In genomic region chr5:96716716-96717115, GRCh38 we compare ENCODE assay signal across 22 cellular contexts. TPM values are rescaled to one million over a fixed set of nuclear protein-coding genes. Genes with fewer than 3 reads are reported as not detected.
A peak's percentile ranks its signal among the peaks of the same experiment; 100 is the strongest.
DNase-seq lines count a peak whose midpoint lies in the region; ATAC-seq and TF ChIP-seq lines count a peak whose summit lies in the region.
"Had no signal": no experiment of that assay in that cellular context is flagged by ENCODE, and none has a peak within 500 bp of the region (broad histone marks: within the 10 kb centered on the region; RNA-seq: fewer than 3 reads in every experiment).

No MANE protein-coding gene starts in this region.

- no peak overlapping the region for H3K27ac ChIP-seq in CD8-positive, alpha-beta memory T cell (ENCODE audit: low read depth, low read length)
- H3K27ac ChIP-seq in mesendoderm (ENCODE audit: low read depth, low read length), result no peak overlapping the region
- peak overlapping the region in 2 of 4 donors; percentile 86 to 87 for H3K27ac ChIP-seq in esophagus squamous epithelium
- H3K27ac ChIP-seq in mesenchymal stem cell (ENCODE audit: low read length, poor library complexity, severe bottlenecking), result no peak overlapping the region
- H3K27ac ChIP-seq: brain microvascular endothelial cell, neural progenitor cell, thoracic aorta, VCaP had no signal

- H4K8ac ChIP-seq in mesendoderm (ENCODE audit: low read depth, low read length) (no peak overlapping the region), mesenchymal stem cell (ENCODE audit: low read length) (no peak overlapping the region)

- H2AK5ac ChIP-seq in mesendoderm (ENCODE audit: low read length) (no peak overlapping the region), mesenchymal stem cell (ENCODE audit: low read length, severe bottlenecking) (no peak overlapping the region)

- TF ChIP-seq POLR2A in esophagus squamous epithelium (IDR thresholded peaks at IDR 0.05), result no peak

- H3K9ac ChIP-seq in mesendoderm (ENCODE audit: low read length) (no peak overlapping the region), mesenchymal stem cell (ENCODE audit: low read length) (no peak overlapping the region)
- H3K9ac ChIP-seq: GM23248, neural progenitor cell, SK-N-SH had no signal

- no peak overlapping the region for H2BK12ac ChIP-seq in mesenchymal stem cell (ENCODE audit: low read length in 2 of 2)

- no peaks in the 10 kb centered on the region for H3K27me3 ChIP-seq in CD8-positive, alpha-beta memory T cell (ENCODE audit: insufficient read depth, low read length, poor library complexity, severe bottlenecking)
- H3K27me3 ChIP-seq in mesendoderm (ENCODE audit: insufficient read depth, low read length, poor library complexity), result no peaks in the 10 kb centered on the region
- no peaks in the 10 kb centered on the region for H3K27me3 ChIP-seq in esophagus squamous epithelium
- H3K27me3 ChIP-seq in mesenchymal stem cell (ENCODE audit: control insufficient read depth in 1 of 2, insufficient read depth in 1 of 2, low read length in 2 of 2), result no peaks in the 10 kb centered on the region
- H3K27me3 ChIP-seq: brain microvascular endothelial cell, neural progenitor cell had no signal

- no peak overlapping the region for H3K56ac ChIP-seq in mesendoderm (ENCODE audit: low read length)

- no peak overlapping the region for H3K23ac ChIP-seq in mesendoderm (ENCODE audit: low read length)
- H3K23ac ChIP-seq in mesenchymal stem cell (ENCODE audit: low read length in 2 of 2), result no peak overlapping the region

- WGBS in mesendoderm (ENCODE audit: extremely low coverage, insufficient coverage, low lambda C conversion rate), result no CpG with 5 or more reads among the region's 2 CpGs
- WGBS in esophagus squamous epithelium, 2 donors, result 46 to 48% methylated on average over 2 of the region's 2 CpGs
- WGBS in mesenchymal stem cell, result 0% methylated on average over 1 of the region's 2 CpGs

- no peaks in the 10 kb centered on the region for H3K36me3 ChIP-seq in CD8-positive, alpha-beta memory T cell (ENCODE audit: insufficient read depth, low read length)
- no peaks in the 10 kb centered on the region for H3K36me3 ChIP-seq in mesendoderm (ENCODE audit: control insufficient read depth, insufficient read depth, low read length)
- H3K36me3 ChIP-seq in esophagus squamous epithelium, result peaks cover 0 to 19% (median 0%) of the 10 kb centered on the region in 3 donors
- peaks cover 0 to 14% of the 10 kb centered on the region in 2 experiments for H3K36me3 ChIP-seq in mesenchymal stem cell (ENCODE audit: control insufficient read depth in 1 of 2, insufficient read depth in 2 of 2, low read depth in 1 of 2, low read length in 2 of 2)
- H3K36me3 ChIP-seq: brain microvascular endothelial cell, neural progenitor cell, thoracic aorta had no signal

- H2AFZ ChIP-seq in mesenchymal stem cell (ENCODE audit: low read depth, low read length), result no peak overlapping the region
- H2AFZ ChIP-seq: GM23248, neural progenitor cell had no signal

- no peak for TF ChIP-seq CTCF in esophagus squamous epithelium (IDR thresholded peaks at IDR 0.05)

- ATAC-seq in activated T-helper 17 cell treated with anti-CD3 and anti-CD28 coated beads, Interleukin-2, amount 50 U/mL, for 72 hours (replicated peaks), result no peak
- no peak for ATAC-seq in HG02884 (IDR thresholded peaks at IDR 0.05; ENCODE audit: unreplicated experiment)
- ATAC-seq: left lobe of liver; stimulated activated naive B cell treated with anti-CD40 and anti-IgM and Interleukin-4, amounts not matched to agents 10 μg/mL and 1 μg/mL and 100 μg/mL, for 72 hours had no signal

- no peak overlapping the region for H2BK5ac ChIP-seq in mesendoderm (ENCODE audit: low read length)
- H2BK5ac ChIP-seq in mesenchymal stem cell (ENCODE audit: low read depth, low read length, poor library complexity, severe bottlenecking), result no peak overlapping the region

- no peak overlapping the region for H4K5ac ChIP-seq in mesendoderm (ENCODE audit: low read length)

- H3K4me3 ChIP-seq in CD8-positive, alpha-beta memory T cell (ENCODE audit: low read length), result no peak overlapping the region
- H3K4me3 ChIP-seq in mesendoderm (ENCODE audit: low read length) (no peak overlapping the region), esophagus squamous epithelium (no peak overlapping the region), mesenchymal stem cell (ENCODE audit: insufficient read depth in 1 of 2, low read depth in 1 of 2, low read length in 2 of 2) (no peak overlapping the region)
- H3K4me3 ChIP-seq: GM23248, neural progenitor cell, thoracic aorta had no signal

- CTCF ChIA-PET in CD8-positive, alpha-beta memory T cell (lab: Charles Lee), result no interaction called here

- H3K4me1 Mint-ChIP-seq in CD8-positive, alpha-beta memory T cell, result peaks cover 59 to 96% (median 86%) of the 10 kb centered on the region in 3 donors
- H3K4me1 Mint-ChIP-seq in activated T-helper 17 cell treated with anti-CD3 and anti-CD28 coated beads, Interleukin-2, amount 50 U/mL, for 72 hours, result peaks cover 49% of the 10 kb centered on the region

- peaks cover 33% of the 10 kb centered on the region for H3K4me1 ChIP-seq in CD8-positive, alpha-beta memory T cell (ENCODE audit: insufficient read depth, low read length)
- peaks cover 15% of the 10 kb centered on the region for H3K4me1 ChIP-seq in mesendoderm (ENCODE audit: control insufficient read depth, low read depth, low read length)
- H3K4me1 ChIP-seq in esophagus squamous epithelium, result peaks cover 25 to 99% (median 57%) of the 10 kb centered on the region in 3 donors
- H3K4me1 ChIP-seq in mesenchymal stem cell (ENCODE audit: control insufficient read depth, insufficient read depth, low read depth, low read length), result peaks cover 9% of the 10 kb centered on the region
- H3K4me1 ChIP-seq: neural progenitor cell had no signal

- H3K79me2 ChIP-seq in mesendoderm (ENCODE audit: control insufficient read depth, insufficient read depth, low read length), result no peaks in the 10 kb centered on the region

- H3K4me2 ChIP-seq in mesendoderm (ENCODE audit: low read length) (no peak overlapping the region), mesenchymal stem cell (ENCODE audit: low read length, poor library complexity, severe bottlenecking) (no peak overlapping the region)
- H3K4me2 ChIP-seq: neural progenitor cell, SK-N-SH had no signal

- intact Hi-C loops in esophagus squamous epithelium (cut with DNase I), result no loop called here

- no peak overlapping the region for H4K91ac ChIP-seq in mesenchymal stem cell (ENCODE audit: low read length)

- H3K79me1 ChIP-seq in mesendoderm (ENCODE audit: low read length) (no peaks in the 10 kb centered on the region), mesenchymal stem cell (replicated peaks; ENCODE audit: low read length, poor library complexity, severe bottlenecking) (peaks cover 22% of the 10 kb centered on the region)

- no peaks in the 10 kb centered on the region for H3K9me3 ChIP-seq in CD8-positive, alpha-beta memory T cell (ENCODE audit: low read length)
- no peaks in the 10 kb centered on the region for H3K9me3 ChIP-seq in esophagus squamous epithelium
- no peaks in the 10 kb centered on the region for H3K9me3 ChIP-seq in mesenchymal stem cell (ENCODE audit: control insufficient read depth, low read length)
- H3K9me3 ChIP-seq: SK-N-SH, thoracic aorta had no signal

- H2BK15ac ChIP-seq in mesendoderm (replicated peaks; ENCODE audit: low read depth), result no peak overlapping the region
- no peak overlapping the region for H2BK15ac ChIP-seq in mesenchymal stem cell (ENCODE audit: low read depth, poor library complexity, severe bottlenecking)

- H2BK120ac ChIP-seq in mesendoderm (ENCODE audit: low read depth, low read length) (no peak overlapping the region), mesenchymal stem cell (ENCODE audit: low read depth, low read length) (no peak overlapping the region)

- H3K18ac ChIP-seq in mesendoderm (ENCODE audit: low read length), result no peak overlapping the region
- no peak overlapping the region for H3K18ac ChIP-seq in mesenchymal stem cell (ENCODE audit: low read depth in 1 of 2, low read length in 2 of 2)

- H3K27ac Mint-ChIP-seq in CD8-positive, alpha-beta memory T cell, result peak overlapping the region in 7 of 8 donors; percentile 38 to 95 (median 93)
- peak overlapping the region; percentile 18 for H3K27ac Mint-ChIP-seq in activated T-helper 17 cell treated with anti-CD3 and anti-CD28 coated beads, Interleukin-2, amount 50 U/mL, for 72 hours
- H3K27ac Mint-ChIP-seq: neural progenitor cell; stimulated activated naive B cell treated with anti-CD40 and anti-IgM and Interleukin-4, amounts not matched to agents 10 μg/mL and 1 μg/mL and 100 μg/mL, for 72 hours; T-helper 2 cell treated with Interferon-gamma antibody and Interleukin-4, amounts not matched to agents 5 μg/mL and 100 μg/mL, for 36 hours had no signal

- DNase-seq in CD8-positive, alpha-beta memory T cell, result no peak
- DNase-seq in DMS79 (lab: John Stamatoyannopoulos, UW), result peak; percentile 42
- peak; percentile 83 for DNase-seq in mesendoderm
- no peak for DNase-seq in esophagus squamous epithelium (lab: John Stamatoyannopoulos, UW)
- DNase-seq in mesenchymal stem cell, result no peak
- DNase-seq: activated CD4-positive, alpha-beta T cell treated with anti-CD3 and anti-CD28 coated beads, Interleukin-2, amount 50 U/mL, for 4 hours; activated gamma-delta T cell; brain microvascular endothelial cell; GM23248; NCI-H1092 treated with DMSO at 0.1 percent for 48 hours; NCI-H2081 treated with DMSO at 0.1 percent for 48 hours; NCI-H510A; SK-N-SH; stimulated activated CD4-positive, alpha-beta T cell treated with anti-CD3 and anti-CD28 coated beads, Interleukin-2, amount 100 ng/mL, for 24 hours; stimulated activated naive B cell treated with anti-CD40 and anti-IgM and Interleukin-4, amounts not matched to agents 10 μg/mL and 1 μg/mL and 100 μg/mL, for 72 hours had no signal

- POLR2A ChIA-PET in CD8-positive, alpha-beta memory T cell (lab: Charles Lee), result interaction anchor here (0.5 kb wide), 1 partner anchor 53 kb away, joined by 8 read pairs; no protein-coding TSS in a partner anchor

- no peaks in the 10 kb centered on the region for H3K27me3 Mint-ChIP-seq in CD8-positive, alpha-beta memory T cell
- no peaks in the 10 kb centered on the region for H3K27me3 Mint-ChIP-seq in activated T-helper 17 cell treated with anti-CD3 and anti-CD28 coated beads, Interleukin-2, amount 50 U/mL, for 72 hours
- H3K27me3 Mint-ChIP-seq: stimulated activated naive B cell treated with anti-CD40 and anti-IgM and Interleukin-4, amounts not matched to agents 10 μg/mL and 1 μg/mL and 100 μg/mL, for 72 hours had no signal

- H3K14ac ChIP-seq in mesenchymal stem cell (ENCODE audit: low read length in 2 of 2), result no peak overlapping the region

- no peaks in the 10 kb centered on the region for H3K9me3 Mint-ChIP-seq in CD8-positive, alpha-beta memory T cell
- H3K9me3 Mint-ChIP-seq in activated T-helper 17 cell treated with anti-CD3 and anti-CD28 coated beads, Interleukin-2, amount 50 U/mL, for 72 hours, result no peaks in the 10 kb centered on the region
- H3K9me3 Mint-ChIP-seq: neural progenitor cell; stimulated activated naive B cell treated with anti-CD40 and anti-IgM and Interleukin-4, amounts not matched to agents 10 μg/mL and 1 μg/mL and 100 μg/mL, for 72 hours; T-helper 2 cell treated with Interferon-gamma antibody and Interleukin-4, amounts not matched to agents 5 μg/mL and 100 μg/mL, for 36 hours had no signal

- H3K4ac ChIP-seq in mesendoderm (ENCODE audit: low read depth, low read length) (no peak overlapping the region), mesenchymal stem cell (ENCODE audit: low read depth in 1 of 2, low read length in 2 of 2) (no peak overlapping the region)

- no peak overlapping the region for H3K4me3 Mint-ChIP-seq in CD8-positive, alpha-beta memory T cell
- no peak overlapping the region for H3K4me3 Mint-ChIP-seq in activated T-helper 17 cell treated with anti-CD3 and anti-CD28 coated beads, Interleukin-2, amount 50 U/mL, for 72 hours
- H3K4me3 Mint-ChIP-seq: neural progenitor cell; stimulated activated naive B cell treated with anti-CD40 and anti-IgM and Interleukin-4, amounts not matched to agents 10 μg/mL and 1 μg/mL and 100 μg/mL, for 72 hours; T-helper 2 cell treated with Interferon-gamma antibody and Interleukin-4, amounts not matched to agents 5 μg/mL and 100 μg/mL, for 36 hours had no signal

- peaks cover 0 to 36% (median 7%) of the 10 kb centered on the region in 3 donors for H3K36me3 Mint-ChIP-seq in CD8-positive, alpha-beta memory T cell
- H3K36me3 Mint-ChIP-seq in activated T-helper 17 cell treated with anti-CD3 and anti-CD28 coated beads, Interleukin-2, amount 50 U/mL, for 72 hours (ENCODE audit: low read depth), result peaks cover 15% of the 10 kb centered on the region

RNA-seq across cellular contexts. Expression of gene CAST, which starts 54.5 kb away (rescaled TPM):
- total RNA-seq in CD8-positive, alpha-beta memory T cell, result 100 to 1,000 TPM; 127 to 134 TPM
- polyA plus RNA-seq in CD8-positive, alpha-beta memory T cell, result 94.6 TPM
- 100 to 1,000 TPM; 165 to 229 TPM for total RNA-seq in activated T-helper 17 cell treated with anti-CD3 and anti-CD28 coated beads, Interleukin-2, amount 50 U/mL, for 72 hours
- polyA plus RNA-seq in mesendoderm (2013, experiment 1 of 2), result 22.7 TPM
- polyA plus RNA-seq in mesendoderm (2013, experiment 2 of 2), result 25.6 TPM
- 100 to 1,000 TPM; 324 to 489 (median 375) TPM for total RNA-seq in esophagus squamous epithelium
- 217 TPM for polyA plus RNA-seq in mesenchymal stem cell (2013, experiment 1 of 2)
- 216 TPM for polyA plus RNA-seq in mesenchymal stem cell (2013, experiment 2 of 2)

Comparison
In these comparisons a context has a peak if more than half of its experiments do, and no peak if none do; other contexts are left out.
1. DNase-seq: peak in DMS79 (single experiment) and mesendoderm (single experiment); none in CD8-positive, alpha-beta memory T cell (0 of 5), esophagus squamous epithelium (single experiment) and mesenchymal stem cell (single experiment).